1 cellular context compared by ENCODE assay signal in the genomic region with DNA sequence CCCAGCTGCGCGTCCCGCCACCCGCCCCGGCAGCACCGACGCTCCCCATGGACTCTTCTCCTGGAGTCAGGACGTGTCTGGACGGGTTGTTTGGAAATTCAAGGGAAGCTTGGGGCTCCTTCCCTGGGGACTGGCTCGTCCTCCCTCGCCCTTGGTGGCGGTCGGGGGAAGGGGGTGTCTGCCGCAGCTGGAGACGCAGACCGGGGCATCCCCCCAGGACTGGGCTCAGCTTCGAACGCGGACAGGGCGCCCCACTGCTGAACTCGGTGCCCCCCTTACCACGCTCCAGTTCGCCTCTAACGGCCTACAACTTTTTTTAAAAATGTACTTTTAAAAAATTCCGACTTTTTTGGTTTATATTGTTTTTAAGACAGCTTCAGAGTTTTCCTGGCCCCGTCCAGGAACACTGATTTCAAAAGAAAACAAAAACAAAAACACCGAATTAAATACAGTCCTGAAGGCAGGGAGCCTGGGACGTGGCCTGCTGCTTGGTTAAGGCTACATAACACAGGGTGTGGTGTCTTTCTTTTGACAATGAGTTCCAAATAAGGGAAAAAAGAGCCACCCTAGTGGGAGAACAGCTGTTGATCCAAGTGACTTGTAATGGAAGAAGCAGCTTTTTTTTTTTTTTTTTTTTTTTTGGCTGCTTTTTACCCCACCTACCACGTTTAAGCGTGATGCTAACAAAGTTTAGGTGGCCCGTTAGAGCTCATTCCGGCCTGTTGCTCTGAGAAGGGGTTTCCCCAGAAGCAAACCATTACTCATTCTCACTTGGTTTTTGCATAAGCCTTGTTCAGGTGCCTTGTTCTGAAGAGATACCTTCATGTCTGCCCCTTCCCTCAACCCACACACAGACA.
TF ChIP-seq lines count a peak whose summit lies in the region.

No MANE protein-coding gene starts in this region.

TF ChIP-seq in HEK293, 187 proteins besides CTCF, POLR2A, EP300 and RAD21 (continued from another document and continues in another):
- TF ChIP-seq ZNF280D (tag by site-specific recombination; IDR thresholded peaks at IDR 0.05) (no peak), ZFP41 (tag by site-specific recombination; IDR thresholded peaks at IDR 0.05; ENCODE audit: borderline replicate concordance) (no peak), ZNF140 (tag by site-specific recombination; IDR thresholded peaks at IDR 0.05) (no peak), ZBTB21 (tag by site-specific recombination; IDR thresholded peaks at IDR 0.05) (no peak), ZNF133 (tag by site-specific recombination; IDR thresholded peaks at IDR 0.05) (no peak), ZSCAN18 (tag by site-specific recombination; IDR thresholded peaks at IDR 0.05) (no peak), ZNF555 (tag by site-specific recombination; conservative IDR thresholded peaks at IDR 0.05) (no peak), ZNF645 (tag by site-specific recombination; IDR thresholded peaks at IDR 0.05) (no peak), OSR2 (tag by site-specific recombination; IDR thresholded peaks at IDR 0.05) (no peak), ZNF341 (tag by site-specific recombination; IDR thresholded peaks at IDR 0.05; ENCODE audit: low read depth) (0 out of 2 replicates have a peak, but pooled peaks have one; percentile 21), KLF1 (tag by site-specific recombination; IDR thresholded peaks at IDR 0.05) (no peak), ZNF16 (tag by site-specific recombination; IDR thresholded peaks at IDR 0.05; ENCODE audit: low read depth) (no peak), ZNF394 (tag by site-specific recombination; IDR thresholded peaks at IDR 0.05; ENCODE audit: borderline replicate concordance) (peak; percentile 14; the same call in 1 of the 2 replicates), KLF10 (tag by site-specific recombination; IDR thresholded peaks at IDR 0.05) (no peak), ZNF776 (tag by site-specific recombination; IDR thresholded peaks at IDR 0.05; ENCODE audit: borderline replicate concordance) (no peak), ZNF629 (tag by site-specific recombination; IDR thresholded peaks at IDR 0.05) (no peak), EGR2 (tag by site-specific recombination; IDR thresholded peaks at IDR 0.05; ENCODE audit: low read depth) (no peak), ZNF138 (tag by site-specific recombination; IDR thresholded peaks at IDR 0.05; ENCODE audit: borderline replicate concordance) (no peak), ZSCAN4 (tag by site-specific recombination; IDR thresholded peaks at IDR 0.05) (no peak), TRIM28 (IDR thresholded peaks at IDR 0.05; ENCODE audit: borderline replicate concordance, low read length) (no peak), ZNF600 (tag by site-specific recombination; IDR thresholded peaks at IDR 0.05) (no peak; the same call in 1 of the 2 replicates), ZNF423 (tag by site-specific recombination; IDR thresholded peaks at IDR 0.05) (peak; percentile 84), ZNF843 (tag by site-specific recombination; IDR thresholded peaks at IDR 0.05) (no peak), ZIC2 (tag by site-specific recombination; IDR thresholded peaks at IDR 0.05) (peak; percentile 98), ZNF350 (tag by site-specific recombination; IDR thresholded peaks at IDR 0.05) (no peak), ZBTB48 (tag by site-specific recombination; IDR thresholded peaks at IDR 0.05) (peak; percentile 77), ZNF560 (tag by site-specific recombination; IDR thresholded peaks at IDR 0.05; ENCODE audit: borderline replicate concordance) (no peak), ZXDB (tag by site-specific recombination; IDR thresholded peaks at IDR 0.05) (no peak; the same call in 1 of the 2 replicates), ZNF114 (tag by site-specific recombination; IDR thresholded peaks at IDR 0.05) (no peak), ZNF785 (tag by site-specific recombination; IDR thresholded peaks at IDR 0.05) (no peak), ZNF366 (tag by site-specific recombination; conservative IDR thresholded peaks at IDR 0.05) (no peak), ZEB2 (tag by site-specific recombination; IDR thresholded peaks at IDR 0.05) (0 out of 2 replicates have a peak, but pooled peaks have one; percentile 53), SCRT2 (tag by site-specific recombination; IDR thresholded peaks at IDR 0.05) (peak; percentile 94), ZFP69B (tag by site-specific recombination; IDR thresholded peaks at IDR 0.05) (no peak; the same call in 1 of the 2 replicates), ZNF791 (tag by site-specific recombination; IDR thresholded peaks at IDR 0.05) (no peak), ZNF112 (tag by site-specific recombination; IDR thresholded peaks at IDR 0.05) (no peak), ZNF292 (tag by site-specific recombination; IDR thresholded peaks at IDR 0.05; ENCODE audit: borderline replicate concordance, low read depth) (no peak), ZNF362 (tag by site-specific recombination; IDR thresholded peaks at IDR 0.05) (peak; percentile 67)
- TF ChIP-seq, protein P1, sequence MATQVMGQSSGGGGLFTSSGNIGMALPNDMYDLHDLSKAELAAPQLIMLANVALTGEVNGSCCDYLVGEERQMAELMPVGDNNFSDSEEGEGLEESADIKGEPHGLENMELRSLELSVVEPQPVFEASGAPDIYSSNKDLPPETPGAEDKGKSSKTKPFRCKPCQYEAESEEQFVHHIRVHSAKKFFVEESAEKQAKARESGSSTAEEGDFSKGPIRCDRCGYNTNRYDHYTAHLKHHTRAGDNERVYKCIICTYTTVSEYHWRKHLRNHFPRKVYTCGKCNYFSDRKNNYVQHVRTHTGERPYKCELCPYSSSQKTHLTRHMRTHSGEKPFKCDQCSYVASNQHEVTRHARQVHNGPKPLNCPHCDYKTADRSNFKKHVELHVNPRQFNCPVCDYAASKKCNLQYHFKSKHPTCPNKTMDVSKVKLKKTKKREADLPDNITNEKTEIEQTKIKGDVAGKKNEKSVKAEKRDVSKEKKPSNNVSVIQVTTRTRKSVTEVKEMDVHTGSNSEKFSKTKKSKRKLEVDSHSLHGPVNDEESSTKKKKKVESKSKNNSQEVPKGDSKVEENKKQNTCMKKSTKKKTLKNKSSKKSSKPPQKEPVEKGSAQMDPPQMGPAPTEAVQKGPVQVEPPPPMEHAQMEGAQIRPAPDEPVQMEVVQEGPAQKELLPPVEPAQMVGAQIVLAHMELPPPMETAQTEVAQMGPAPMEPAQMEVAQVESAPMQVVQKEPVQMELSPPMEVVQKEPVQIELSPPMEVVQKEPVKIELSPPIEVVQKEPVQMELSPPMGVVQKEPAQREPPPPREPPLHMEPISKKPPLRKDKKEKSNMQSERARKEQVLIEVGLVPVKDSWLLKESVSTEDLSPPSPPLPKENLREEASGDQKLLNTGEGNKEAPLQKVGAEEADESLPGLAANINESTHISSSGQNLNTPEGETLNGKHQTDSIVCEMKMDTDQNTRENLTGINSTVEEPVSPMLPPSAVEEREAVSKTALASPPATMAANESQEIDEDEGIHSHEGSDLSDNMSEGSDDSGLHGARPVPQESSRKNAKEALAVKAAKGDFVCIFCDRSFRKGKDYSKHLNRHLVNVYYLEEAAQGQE (tag by site-specific recombination; IDR thresholded peaks at IDR 0.05): 0 out of 2 replicates have a peak, but pooled peaks have one; percentile 2
- TF ChIP-seq, protein P2, sequence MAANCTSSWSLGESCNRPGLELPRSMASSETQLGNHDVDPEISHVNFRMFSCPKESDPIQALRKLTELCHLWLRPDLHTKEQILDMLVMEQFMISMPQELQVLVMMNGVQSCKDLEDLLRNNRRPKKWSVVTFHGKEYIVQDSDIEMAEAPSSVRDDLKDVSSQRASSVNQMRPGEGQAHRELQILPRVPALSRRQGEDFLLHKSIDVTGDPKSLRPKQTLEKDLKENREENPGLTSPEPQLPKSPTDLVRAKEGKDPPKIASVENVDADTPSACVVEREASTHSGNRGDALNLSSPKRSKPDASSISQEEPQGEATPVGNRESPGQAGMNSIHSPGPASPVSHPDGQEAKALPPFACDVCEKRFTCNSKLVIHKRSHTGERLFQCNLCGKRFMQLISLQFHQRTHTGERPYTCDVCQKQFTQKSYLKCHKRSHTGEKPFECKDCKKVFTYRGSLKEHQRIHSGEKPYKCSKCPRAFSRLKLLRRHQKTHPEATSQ (tag by site-specific recombination; IDR thresholded peaks at IDR 0.05): no peak
- TF ChIP-seq, protein P3, sequence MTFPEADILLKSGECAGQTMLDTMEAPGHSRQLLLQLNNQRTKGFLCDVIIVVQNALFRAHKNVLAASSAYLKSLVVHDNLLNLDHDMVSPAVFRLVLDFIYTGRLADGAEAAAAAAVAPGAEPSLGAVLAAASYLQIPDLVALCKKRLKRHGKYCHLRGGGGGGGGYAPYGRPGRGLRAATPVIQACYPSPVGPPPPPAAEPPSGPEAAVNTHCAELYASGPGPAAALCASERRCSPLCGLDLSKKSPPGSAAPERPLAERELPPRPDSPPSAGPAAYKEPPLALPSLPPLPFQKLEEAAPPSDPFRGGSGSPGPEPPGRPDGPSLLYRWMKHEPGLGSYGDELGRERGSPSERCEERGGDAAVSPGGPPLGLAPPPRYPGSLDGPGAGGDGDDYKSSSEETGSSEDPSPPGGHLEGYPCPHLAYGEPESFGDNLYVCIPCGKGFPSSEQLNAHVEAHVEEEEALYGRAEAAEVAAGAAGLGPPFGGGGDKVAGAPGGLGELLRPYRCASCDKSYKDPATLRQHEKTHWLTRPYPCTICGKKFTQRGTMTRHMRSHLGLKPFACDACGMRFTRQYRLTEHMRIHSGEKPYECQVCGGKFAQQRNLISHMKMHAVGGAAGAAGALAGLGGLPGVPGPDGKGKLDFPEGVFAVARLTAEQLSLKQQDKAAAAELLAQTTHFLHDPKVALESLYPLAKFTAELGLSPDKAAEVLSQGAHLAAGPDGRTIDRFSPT (tag by site-specific recombination; IDR thresholded peaks at IDR 0.05): no peak
